22 cellular contexts compared by ENCODE assay signal in the genomic region with DNA sequence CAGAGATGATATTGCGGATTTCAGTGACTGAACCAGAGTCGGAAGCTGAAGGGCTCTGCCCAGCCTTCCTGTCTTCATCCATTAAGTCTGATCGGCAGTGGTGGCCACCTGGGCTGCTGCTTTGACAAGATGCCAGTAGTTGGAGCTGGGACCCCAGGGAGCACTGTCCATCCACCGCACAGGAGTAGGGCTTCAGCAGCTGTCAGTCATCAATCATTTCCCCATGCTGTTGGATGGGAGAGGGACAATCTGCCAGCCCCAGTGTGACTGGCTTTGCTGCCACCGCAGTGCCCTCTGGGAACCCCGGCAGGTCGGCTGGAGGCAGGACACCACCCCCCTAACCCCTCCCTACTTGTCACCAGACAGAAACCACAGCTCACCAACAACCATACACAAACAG. TPM values are rescaled to one million over a fixed set of nuclear protein-coding genes. Genes with fewer than 3 reads are reported as not detected.
"Had no signal": no experiment of that assay in that cellular context is flagged by ENCODE, and none has a peak within 500 bp of the region (broad histone marks: within the 10 kb centered on the region; RNA-seq: fewer than 3 reads in every experiment).

No MANE protein-coding gene starts in this region.

- ATAC-seq: activated CD8-positive, alpha-beta memory T cell treated with anti-CD3 and anti-CD28 coated beads, Interleukin-2, amount 10 ng/mL, durations not matched to agents 7 days and 5 days; esophagus mucosa; natural killer cell treated with Interleukin-12 subunit alpha and Interleukin-12 subunit beta and Interleukin-15 and Interleukin-18, amount 100 ng/mL, for 72 hours had no signal

- H3K4me3 ChIP-seq: left ventricle myocardium inferior, thyroid gland had no signal

- FAIRE-seq: endothelial cell of umbilical vein had no signal

- H3K27ac ChIP-seq: left ventricle myocardium inferior, thyroid gland had no signal

- H3K9me3 ChIP-seq: left ventricle myocardium inferior, thyroid gland had no signal

- H3K4me1 ChIP-seq: thyroid gland had no signal

- DNase-seq: activated CD4-positive, alpha-beta T cell treated with anti-CD3 and anti-CD28 coated beads, Interleukin-2, amount 10 ng/mL, durations not matched to agents 24 days and 14 days; activated CD4-positive, CD25-positive, alpha-beta regulatory T cell; activated CD8-positive, alpha-beta memory T cell treated with anti-CD3 and anti-CD28 coated beads, Interleukin-2, amount 10 ng/mL, durations not matched to agents 7 days and 5 days; activated CD8-positive, alpha-beta T cell treated with anti-CD3 and anti-CD28 coated beads for 36 hours; activated gamma-delta T cell treated with Interleukin-2 at 50 U/mL for 16 hours; anterior cingulate cortex; caudate nucleus; effector memory CD4-positive, alpha-beta T cell; foreskin melanocyte; hippocampal formation; left ventricle myocardium inferior; stimulated activated CD4-positive, alpha-beta T cell treated with anti-CD3 and anti-CD28 coated beads, Interleukin-1b, Interleukin-23, amount 100 ng/mL, for 48 hours; T1000; thyroid gland had no signal

- H3K27me3 ChIP-seq: thyroid gland had no signal

RNA-seq across cellular contexts. Expression of gene CYP2W1, which starts 38.4 kb away (rescaled TPM):
- total RNA-seq: activated CD4-positive, alpha-beta T cell treated with anti-CD3 and anti-CD28 coated beads, Interleukin-2, amount 10 ng/mL, durations not matched to agents 24 days and 14 days; activated CD8-positive, alpha-beta memory T cell treated with anti-CD3 and anti-CD28 coated beads, Interleukin-2, amount 10 ng/mL, durations not matched to agents 7 days and 5 days; activated CD8-positive, alpha-beta T cell treated with anti-CD3 and anti-CD28 coated beads for 36 hours; activated T-helper 1 cell treated with anti-CD3 and anti-CD28 coated beads, Interleukin-12 subunit alpha, Interleukin-12 subunit beta, Interleukin-2, Interleukin-4 antibody, amounts not matched to agents 30 ng/mL and 10 ng/mL and 1 ng/mL, durations not matched to agents 14 hours and 24 hours and 36 hours; dermis microvascular lymphatic vessel endothelial cell; endothelial cell of umbilical vein; left ventricle myocardium inferior; lung microvascular endothelial cell; natural killer cell treated with Interleukin-12 subunit alpha and Interleukin-12 subunit beta and Interleukin-15 and Interleukin-18, amount 100 ng/mL, for 72 hours; osteocyte; skeletal muscle tissue; thyroid gland had no signal
- polyA plus RNA-seq: endothelial cell of umbilical vein had no signal
